17 cellular contexts compared by ENCODE assay signal in genomic region chr3:17478673-17479072, GRCh38.
DNase-seq lines count a peak whose midpoint lies in the region; ATAC-seq, FAIRE-seq and TF ChIP-seq lines count a peak whose summit lies in the region.
"Had no signal": no experiment of that assay in that cellular context is flagged by ENCODE, and none has a peak within 500 bp of the region (broad histone marks: within the 10 kb centered on the region; RNA-seq: fewer than 3 reads in every experiment).

No MANE protein-coding gene starts in this region.

- H4K20me1 ChIP-seq in HepG2 (ENCODE audit: insufficient read depth, low read length) = no peaks in the 10 kb centered on the region

- H3K4me1 Mint-ChIP-seq in naive thymus-derived CD8-positive, alpha-beta T cell = no peaks in the 10 kb centered on the region
- H3K4me1 Mint-ChIP-seq: activated naive CD8-positive, alpha-beta T cell treated with anti-CD3 and anti-CD28 coated beads, Interleukin-2, amount 10 ng/mL, durations not matched to agents 7 days and 5 days; stimulated activated memory B cell treated with anti-CD40 and anti-IgM and Interleukin-4, amounts not matched to agents 10 μg/mL and 1 μg/mL and 100 μg/mL, for 72 hours had no signal

- no peak overlapping the region for H2AFZ ChIP-seq in HepG2 (ENCODE audit: low read length)

- no peak for TF ChIP-seq RAD21 in HepG2 (CRISPR knock-in tag; IDR thresholded peaks at IDR 0.05)

- H3K4me3 ChIP-seq in bronchial epithelial cell (ENCODE audit: low read depth, low read length) = no peak overlapping the region
- H3K4me3 ChIP-seq in HepG2 (replicated peaks in 1 of 3; ENCODE audit: insufficient read depth in 1 of 3, low read depth in 2 of 3, low read length in 3 of 3) = no peak overlapping the region
- no peak overlapping the region for H3K4me3 ChIP-seq in esophagus muscularis mucosa
- H3K4me3 ChIP-seq: dorsolateral prefrontal cortex had no signal

- in situ Hi-C loops in HepG2 (cut with HindIII; ENCODE audit: extremely low pct_ligation_motif_present, low pct_unique_long_range_greater_than_20kb) = no loop called here

- H3K36me3 ChIP-seq in bronchial epithelial cell (ENCODE audit: control insufficient read depth, insufficient read depth, low read length) (no peaks in the 10 kb centered on the region), HepG2 (replicated peaks in 1 of 2; ENCODE audit: control insufficient read depth in 1 of 2, insufficient read depth in 2 of 2, low read length in 2 of 2) (no peaks in the 10 kb centered on the region), esophagus muscularis mucosa (peaks cover 0 to 12% (median 0%) of the 10 kb centered on the region in 4 donors)

- no peak overlapping the region for H3K27ac ChIP-seq in HepG2 (ENCODE audit: extremely low read length, insufficient read depth, low read length)
- H3K27ac ChIP-seq in esophagus muscularis mucosa (replicated peaks in 1 of 4) = no peak overlapping the region
- H3K27ac ChIP-seq: dorsolateral prefrontal cortex had no signal

- 91% methylated on average over 2 of the region's 2 CpGs for WGBS in HepG2 (ENCODE audit: low lambda C conversion rate)
- WGBS in esophagus muscularis mucosa = 77% methylated on average over 2 of the region's 2 CpGs

- POLR2A ChIA-PET in HepG2 (lab: Yijun Ruan, JAX) = no interaction called here
- POLR2A ChIA-PET in naive thymus-derived CD8-positive, alpha-beta T cell (lab: Charles Lee) = no interaction called here

- CTCF ChIA-PET in HepG2 (lab: Yijun Ruan, JAX; ENCODE audit: low intra/inter-chr PET ratio, low total read pairs) = no interaction called here

- intact Hi-C loops in HepG2 (cut with micrococcal nuclease; ENCODE audit: unreplicated experiment) = no loop called here
- intact Hi-C loops in esophagus muscularis mucosa (cut with DNase I) = no loop called here

- peaks cover 0 to 16% (median 7%) of the 10 kb centered on the region in 3 donors for H3K36me3 Mint-ChIP-seq in naive thymus-derived CD8-positive, alpha-beta T cell

- no TSS peak for BruUV-seq in HepG2 (replicated peaks; lab: Mats Ljungman, UMichigan)

- H3K27ac Mint-ChIP-seq in naive thymus-derived CD8-positive, alpha-beta T cell = no peak overlapping the region
- H3K27ac Mint-ChIP-seq: activated naive CD8-positive, alpha-beta T cell treated with anti-CD3 and anti-CD28 coated beads, Interleukin-2, amount 10 ng/mL, durations not matched to agents 7 days and 5 days; memory B cell; stimulated activated memory B cell treated with anti-CD40 and anti-IgM and Interleukin-4, amounts not matched to agents 10 μg/mL and 1 μg/mL and 100 μg/mL, for 72 hours had no signal

- peak; percentile 12 for DNase-seq in AG09319 (ENCODE audit: extremely low read depth, low read depth)
- DNase-seq in LHCN-M2 (ENCODE audit: low read depth) = peak; percentile 78
- DNase-seq in bronchial epithelial cell (ENCODE audit: low read depth) = peak; percentile 96
- peak; percentile 9 for DNase-seq in HepG2 (ENCODE audit: low spot score)
- DNase-seq in cerebellar nuclear complex (lab: John Stamatoyannopoulos, UW) = no peak
- DNase-seq in esophagus muscularis mucosa (ENCODE audit: extremely low spot score) = no peak
- DNase-seq in naive thymus-derived CD8-positive, alpha-beta T cell = no peak
- DNase-seq in stimulated activated CD4-positive, alpha-beta T cell treated with anti-CD3 and anti-CD28 coated beads, Interleukin-2, amount 100 ng/mL, for 24 hours = no peak
- DNase-seq: activated naive CD8-positive, alpha-beta T cell treated with anti-CD3 and anti-CD28 coated beads, Interleukin-2, amount 10 ng/mL, durations not matched to agents 7 days and 5 days; C1 segment of cervical spinal cord; dorsolateral prefrontal cortex; hippocampal formation; NCI-H1048; NCI-H510A; stimulated activated CD4-positive, alpha-beta T cell treated with anti-CD3 and anti-CD28 coated beads, Interleukin-1b, Interleukin-23, amount 100 ng/mL, for 48 hours had no signal

- no peak overlapping the region for H3K4me2 ChIP-seq in HepG2 (ENCODE audit: low read depth, low read length)

- no peak for TF ChIP-seq POLR2A in HepG2 (IDR thresholded peaks at IDR 0.05; ENCODE audit: insufficient read depth in 1 of 2, low read depth in 2 of 2, low read length in 2 of 2)
- no peak for TF ChIP-seq POLR2A in esophagus muscularis mucosa (IDR thresholded peaks at IDR 0.05; ENCODE audit: low read depth)

- TF ChIP-seq EP300 in HepG2 (IDR thresholded peaks at IDR 0.05; ENCODE audit: low read depth in 2 of 2, low read length in 2 of 2) (no peak), HepG2 (CRISPR knock-in tag; IDR thresholded peaks at IDR 0.05; ENCODE audit: borderline replicate concordance) (no peak), esophagus muscularis mucosa (IDR thresholded peaks at IDR 0.05) (no peak)

- no peak overlapping the region for H3K4me3 Mint-ChIP-seq in naive thymus-derived CD8-positive, alpha-beta T cell
- H3K4me3 Mint-ChIP-seq: activated naive CD8-positive, alpha-beta T cell treated with anti-CD3 and anti-CD28 coated beads, Interleukin-2, amount 10 ng/mL, durations not matched to agents 7 days and 5 days; memory B cell; stimulated activated memory B cell treated with anti-CD40 and anti-IgM and Interleukin-4, amounts not matched to agents 10 μg/mL and 1 μg/mL and 100 μg/mL, for 72 hours had no signal

- no peaks in the 10 kb centered on the region for H3K27me3 Mint-ChIP-seq in naive thymus-derived CD8-positive, alpha-beta T cell
- H3K27me3 Mint-ChIP-seq: activated naive CD8-positive, alpha-beta T cell treated with anti-CD3 and anti-CD28 coated beads, Interleukin-2, amount 10 ng/mL, durations not matched to agents 7 days and 5 days; memory B cell; stimulated activated memory B cell treated with anti-CD40 and anti-IgM and Interleukin-4, amounts not matched to agents 10 μg/mL and 1 μg/mL and 100 μg/mL, for 72 hours had no signal

- ATAC-seq in HepG2 = no peak; the same call in 2 of the 3 replicates
- ATAC-seq in naive thymus-derived CD8-positive, alpha-beta T cell = no peak
- ATAC-seq: stimulated activated memory B cell treated with anti-CD40 and anti-IgM and Interleukin-4, amounts not matched to agents 10 μg/mL and 1 μg/mL and 100 μg/mL, for 72 hours had no signal

- H3K4me1 ChIP-seq in HepG2 (ENCODE audit: insufficient read depth, low read length) = no peaks in the 10 kb centered on the region
- no peaks in the 10 kb centered on the region for H3K4me1 ChIP-seq in esophagus muscularis mucosa

- no peak for TF ChIP-seq CTCF in AG09319 (IDR thresholded peaks at IDR 0.05; ENCODE audit: low read depth, low read length)
- no peak for TF ChIP-seq CTCF in bronchial epithelial cell (IDR thresholded peaks at IDR 0.05; ENCODE audit: insufficient read depth, low read length, severe bottlenecking)
- no peak for TF ChIP-seq CTCF in HepG2 (CRISPR knock-in tag; IDR thresholded peaks at IDR 0.05)
- TF ChIP-seq CTCF in esophagus muscularis mucosa (IDR thresholded peaks at IDR 0.05) = no peak

- H3K9me3 ChIP-seq in HepG2 (ENCODE audit: low read length) (no peaks in the 10 kb centered on the region), esophagus muscularis mucosa (no peaks in the 10 kb centered on the region)

- no peaks in the 10 kb centered on the region for H3K9me3 Mint-ChIP-seq in naive thymus-derived CD8-positive, alpha-beta T cell
- H3K9me3 Mint-ChIP-seq: activated naive CD8-positive, alpha-beta T cell treated with anti-CD3 and anti-CD28 coated beads, Interleukin-2, amount 10 ng/mL, durations not matched to agents 7 days and 5 days; memory B cell; stimulated activated memory B cell treated with anti-CD40 and anti-IgM and Interleukin-4, amounts not matched to agents 10 μg/mL and 1 μg/mL and 100 μg/mL, for 72 hours had no signal

- FAIRE-seq in bronchial epithelial cell (lab: Jason Lieb, UNC) (no peak), HepG2 (lab: Jason Lieb, UNC) (no peak)

- H3K27me3 ChIP-seq in bronchial epithelial cell (ENCODE audit: control insufficient read depth, insufficient read depth, low read length) = no peaks in the 10 kb centered on the region
- H3K27me3 ChIP-seq in HepG2 (ENCODE audit: control insufficient read depth in 1 of 2, insufficient read depth in 2 of 2, low read length in 2 of 2) = no peaks in the 10 kb centered on the region; a peak in 1 of 5 replicates
- H3K27me3 ChIP-seq in esophagus muscularis mucosa = no peaks in the 10 kb centered on the region
- H3K27me3 ChIP-seq: dorsolateral prefrontal cortex had no signal

- no peak overlapping the region for H3K9ac ChIP-seq in HepG2 (ENCODE audit: insufficient read depth, low read depth, low read length)

- H3K79me2 ChIP-seq in HepG2 (ENCODE audit: insufficient read depth, low read length) = no peaks in the 10 kb centered on the region

TF ChIP-seq in HepG2, 621 proteins besides CTCF, POLR2A, EP300 and RAD21 (continues in another document):
- TF ChIP-seq ZBTB42 (CRISPR knock-in tag; IDR thresholded peaks at IDR 0.05) = no peak
- TF ChIP-seq FOXC1 (CRISPR knock-in tag; IDR thresholded peaks at IDR 0.05; ENCODE audit: borderline replicate concordance) = no peak
- TF ChIP-seq FOXA3 (CRISPR knock-in tag; IDR thresholded peaks at IDR 0.05) = peak; percentile 63; the same call in 1 of the 2 replicates
- no peak for TF ChIP-seq ZNF703 (CRISPR knock-in tag; IDR thresholded peaks at IDR 0.05; ENCODE audit: borderline replicate concordance)
- no peak for TF ChIP-seq AGO2 (optimal IDR thresholded peaks at IDR 0.05; ENCODE audit: low read depth, low read length)
- TF ChIP-seq FOXA1 (IDR thresholded peaks at IDR 0.05) = no peak
- 0 out of 2 replicates have a peak, but pooled peaks have one; percentile 8 for TF ChIP-seq FOXA1 (CRISPR knock-in tag; IDR thresholded peaks at IDR 0.05)
- TF ChIP-seq ZNF75D (CRISPR knock-in tag; IDR thresholded peaks at IDR 0.05; ENCODE audit: borderline replicate concordance) = no peak
- TF ChIP-seq ZNF782 (CRISPR knock-in tag; IDR thresholded peaks at IDR 0.05; ENCODE audit: borderline replicate concordance) = no peak
- TF ChIP-seq FOXP1 (IDR thresholded peaks at IDR 0.05) = no peak
- peak; percentile 68; the same call in 1 of the 2 replicates for TF ChIP-seq FOXP1 (CRISPR knock-in tag; IDR thresholded peaks at IDR 0.05)
- no peak for TF ChIP-seq ASH2L (IDR thresholded peaks at IDR 0.05; ENCODE audit: insufficient read length, low read depth, low read length)
- TF ChIP-seq BRF2 (CRISPR knock-in tag; IDR thresholded peaks at IDR 0.05) = no peak

Comparison
In these comparisons a context has a peak if more than half of its experiments do, and no peak if none do; other contexts are left out.
1. DNase-seq: peak in AG09319 (single experiment), LHCN-M2 (single experiment), bronchial epithelial cell (single experiment) and HepG2 (single experiment); none in cerebellar nuclear complex (0 of 2), esophagus muscularis mucosa (single experiment), naive thymus-derived CD8-positive, alpha-beta T cell (0 of 10) and stimulated activated CD4-positive, alpha-beta T cell treated with anti-CD3 and anti-CD28 coated beads, Interleukin-2, amount 100 ng/mL, for 24 hours (0 of 2).